In genomic region chr15:74857671-74858365, GRCh38 we compare ENCODE assay signal across 10 cellular contexts. TPM values are rescaled to one million over a fixed set of nuclear protein-coding genes. Genes with fewer than 3 reads are reported as not detected.
DNase-seq lines count a peak whose midpoint lies in the region; ATAC-seq and TF ChIP-seq lines count a peak whose summit lies in the region.
"Had no signal": no experiment of that assay in that cellular context is flagged by ENCODE, and none has a peak within 500 bp of the region (broad histone marks: within the 10 kb centered on the region; RNA-seq: fewer than 3 reads in every experiment).

No MANE protein-coding gene starts in this region.

- H3K27ac Mint-ChIP-seq in IgD-negative memory B cell: peak overlapping the region; percentile 33 to 95 (median 84)

- POLR2A ChIA-PET in A673 (lab: Charles Lee; ENCODE audit: low non-redundant PET): no interaction called here

- no peak for TF ChIP-seq CTCF in A673 (conservative IDR thresholded peaks at IDR 0.05; ENCODE audit: low read depth, low read length)

- H3K4me3 ChIP-seq in A673 (ENCODE audit: low read depth, low read length, poor library complexity, severe bottlenecking): no peak overlapping the region

- no peaks in the 10 kb centered on the region for H3K27me3 ChIP-seq in A673 (replicated peaks; ENCODE audit: insufficient read depth, low read depth, low read length, poor library complexity)

- H3K4me1 ChIP-seq in A673 (ENCODE audit: insufficient read depth, low read length, poor library complexity, severe bottlenecking): no peaks in the 10 kb centered on the region

- H3K9me3 ChIP-seq in A673 (ENCODE audit: low read depth, low read length, poor library complexity, severe bottlenecking): no peaks in the 10 kb centered on the region

- CTCF ChIA-PET in A673 (lab: Charles Lee): no interaction called here

- H3K4me3 Mint-ChIP-seq in IgD-negative memory B cell: peak overlapping the region; percentile 13 to 90 (median 66)

- peak; percentile 20 for ATAC-seq in GM18873 (IDR thresholded peaks at IDR 0.05; ENCODE audit: low FRiP score, unreplicated experiment)
- ATAC-seq in HG02588 (IDR thresholded peaks at IDR 0.05; ENCODE audit: unreplicated experiment): no peak
- ATAC-seq in HG02840 (IDR thresholded peaks at IDR 0.05; ENCODE audit: low FRiP score, unreplicated experiment): no peak

- DNase-seq in A673 (ENCODE audit: low spot score): no peak
- peak; percentile 4 for DNase-seq in germinal center (ENCODE audit: low spot score)
- no peak for DNase-seq in NCI-H2081 (lab: John Stamatoyannopoulos, UW)
- DNase-seq in NCI-H2081 treated with DMSO at 0.1 percent for 48 hours (lab: John Stamatoyannopoulos, UW): no peak
- DNase-seq: mesendoderm, SHP77 had no signal

- no peaks in the 10 kb centered on the region for H3K9me3 Mint-ChIP-seq in IgD-negative memory B cell

- peak overlapping the region; percentile 30 for H3K27ac ChIP-seq in A673 (ENCODE audit: low read depth, low read length, poor library complexity, severe bottlenecking)

- no TSS peak for BruUV-seq in A673 (replicated peaks; lab: Mats Ljungman, UMichigan)

- H3K4me1 Mint-ChIP-seq in IgD-negative memory B cell: peaks cover 30 to 41% (median 37%) of the 10 kb centered on the region in 3 donors

- peaks cover 17% of the 10 kb centered on the region for H3K36me3 ChIP-seq in A673 (ENCODE audit: insufficient read depth, low read length, poor library complexity, severe bottlenecking)

- peaks cover 2% of the 10 kb centered on the region for H3K36me3 Mint-ChIP-seq in IgD-negative memory B cell

- H3K27me3 Mint-ChIP-seq in IgD-negative memory B cell: no peaks in the 10 kb centered on the region

- intact Hi-C loops in A673 (cut with micrococcal nuclease; ENCODE audit: unreplicated experiment): no loop called here

RNA-seq across cellular contexts. Expression of gene ULK3, which starts 14.9 kb away (rescaled TPM):
- 53.3 and 58.3 TPM in 2 replicates for total RNA-seq in A673 (2021)
- 25.2 TPM for polyA plus RNA-seq in IgD-negative memory B cell

RNA-seq across cellular contexts. Expression of gene SCAMP2, which starts 15.3 kb away (rescaled TPM):
- 77.9 and 94.4 TPM in 2 replicates for total RNA-seq in A673 (2021)
- polyA plus RNA-seq in IgD-negative memory B cell: 157 TPM

RNA-seq across cellular contexts. Expression of gene CPLX3, which starts 31.4 kb away (rescaled TPM):
- 0.17 and 0.28 TPM in 2 replicates for total RNA-seq in A673 (2021)
- polyA plus RNA-seq in IgD-negative memory B cell: not detected

RNA-seq across cellular contexts. Expression of gene MPI, which starts 32.0 kb away (rescaled TPM):
- 48.2 and 62.8 TPM in 2 replicates for total RNA-seq in A673 (2021)
- polyA plus RNA-seq in IgD-negative memory B cell: 43.0 TPM

RNA-seq across cellular contexts. Expression of gene LMAN1L, which starts 45.2 kb away (rescaled TPM):
- total RNA-seq in A673 (2021): 0.80 TPM in 1 of 2 replicates, not detected in the other
- polyA plus RNA-seq in IgD-negative memory B cell: not detected
